1 cellular context compared by ENCODE assay signal in the genomic region with DNA sequence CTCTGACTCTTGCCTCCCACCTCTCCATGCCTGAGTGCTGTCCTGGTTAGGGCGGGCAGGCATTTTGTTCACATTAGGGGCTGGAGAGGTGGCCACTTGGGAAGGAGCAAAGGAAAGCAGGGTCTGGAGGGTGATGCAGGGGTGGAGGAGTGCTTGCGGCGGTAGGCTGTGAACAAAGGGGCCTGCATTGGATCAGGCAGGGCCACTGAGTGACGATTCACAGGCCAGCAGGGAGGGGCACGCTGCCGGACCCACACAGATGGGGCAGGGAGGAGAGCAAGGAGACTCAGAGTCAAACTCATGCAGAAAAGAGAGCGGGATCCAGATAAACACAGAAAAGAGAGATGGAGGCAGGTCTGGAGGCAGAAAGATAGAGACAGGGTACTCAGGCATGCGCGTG.
TF ChIP-seq lines count a peak whose summit lies in the region.

No MANE protein-coding gene starts in this region.

TF ChIP-seq in SK-N-SH, 30 proteins besides CTCF, POLR2A, EP300 and RAD21 (continued from another document):
- TF ChIP-seq EZH2phosphoT487 (IDR thresholded peaks at IDR 0.05; ENCODE audit: borderline replicate concordance, low read depth) (no peak), GATA2 (CRISPR knock-in tag; IDR thresholded peaks at IDR 0.05) (no peak), MXI1 (IDR thresholded peaks at IDR 0.05; ENCODE audit: low read depth, low read length) (no peak), SMC3 (IDR thresholded peaks at IDR 0.05; ENCODE audit: low read depth, low read length) (no peak), POLR2AphosphoS5 (IDR thresholded peaks at IDR 0.05; ENCODE audit: low read depth, low read length) (no peak), NRF1 (IDR thresholded peaks at IDR 0.05; ENCODE audit: low read depth, low read length) (no peak), TAF1 (IDR thresholded peaks at IDR 0.05; ENCODE audit: borderline replicate concordance, low read depth, low read length) (no peak), FOXJ3 (CRISPR knock-in tag; IDR thresholded peaks at IDR 0.05) (no peak), TEAD4 (IDR thresholded peaks at IDR 0.05; ENCODE audit: borderline replicate concordance, insufficient read depth) (no peak), USF1 (IDR thresholded peaks at IDR 0.05; ENCODE audit: borderline replicate concordance, low read depth) (no peak), PBX3 (IDR thresholded peaks at IDR 0.05) (no peak), TCF12 (IDR thresholded peaks at IDR 0.05) (no peak)
